ENCODE assay signal across 11 cellular contexts in the genomic region with DNA sequence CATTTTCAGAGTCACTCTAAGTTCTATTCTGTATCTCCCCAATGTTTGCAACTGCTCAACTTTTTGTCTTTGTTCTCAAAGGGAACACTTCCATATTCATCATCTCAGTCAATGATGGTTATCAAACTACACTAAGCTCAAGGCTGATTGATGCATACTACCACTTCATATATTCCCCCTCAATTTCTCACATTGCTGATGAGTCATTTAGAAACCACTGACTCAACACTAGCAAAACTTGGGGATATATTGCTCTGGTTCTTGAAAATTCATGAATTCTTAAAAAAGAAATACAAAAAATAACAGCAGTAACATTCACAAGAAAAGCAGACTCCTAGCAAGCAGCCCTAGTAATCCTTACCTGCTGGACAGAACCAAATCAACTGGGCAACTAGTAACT. TPM values are rescaled to one million over a fixed set of nuclear protein-coding genes. Genes with fewer than 3 reads are reported as not detected.
DNase-seq lines count a peak whose midpoint lies in the region; ATAC-seq lines count a peak whose summit lies in the region.
"Had no signal": no experiment of that assay in that cellular context is flagged by ENCODE, and none has a peak within 500 bp of the region (broad histone marks: within the 10 kb centered on the region; RNA-seq: fewer than 3 reads in every experiment).

No MANE protein-coding gene starts in this region.

- peak; percentile 72 for ATAC-seq in GM18519 (IDR thresholded peaks at IDR 0.05; ENCODE audit: low FRiP score, unreplicated experiment)
- ATAC-seq in GM21717 (IDR thresholded peaks at IDR 0.05; ENCODE audit: unreplicated experiment), result peak; percentile 81
- ATAC-seq in HG03520 (IDR thresholded peaks at IDR 0.05; ENCODE audit: unreplicated experiment), result peak; percentile 78
- no peak for ATAC-seq in GM19328 (IDR thresholded peaks at IDR 0.05; ENCODE audit: unreplicated experiment)

- no peak overlapping the region for H3K27ac ChIP-seq in epithelial cell of prostate

- DNase-seq in epithelial cell of prostate (ENCODE audit: low read depth, low spot score), result peak; percentile 3
- no peak for DNase-seq in NCI-H2081 treated with DMSO at 0.1 percent for 48 hours (lab: John Stamatoyannopoulos, UW)
- DNase-seq in SHP77 (lab: John Stamatoyannopoulos, UW), result no peak
- DNase-seq in dermis blood vessel endothelial cell, result no peak
- DNase-seq: activated CD4-positive, CD25-positive, alpha-beta regulatory T cell treated with anti-CD3 and anti-CD28 coated beads, Interleukin-2, amount 50 U/mL, for 72 hours; cerebellar nuclear complex; DMS153 had no signal

RNA-seq across cellular contexts. Expression of gene ABHD17B, which starts 52.2 kb away (rescaled TPM):
- 68.0 and 76.9 TPM in 2 replicates for total RNA-seq in dermis blood vessel endothelial cell

RNA-seq across cellular contexts. Expression of gene C9orf85, which starts 52.6 kb away (rescaled TPM):
- total RNA-seq in dermis blood vessel endothelial cell, result 16.6 and 19.1 TPM in 2 replicates
